ENCODE assay signal across 9 cellular contexts in genomic region chr2:101223814-101224231, GRCh38. TPM values are rescaled to one million over a fixed set of nuclear protein-coding genes. Genes with fewer than 3 reads are reported as not detected.
DNase-seq lines count a peak whose midpoint lies in the region; ATAC-seq and TF ChIP-seq lines count a peak whose summit lies in the region.
"Had no signal": no experiment of that assay in that cellular context is flagged by ENCODE, and none has a peak within 500 bp of the region (broad histone marks: within the 10 kb centered on the region; RNA-seq: fewer than 3 reads in every experiment).

No MANE protein-coding gene starts in this region.

- ATAC-seq in GM21367 (IDR thresholded peaks at IDR 0.05; ENCODE audit: unreplicated experiment), result peak; percentile 99
- ATAC-seq in HG03575 (IDR thresholded peaks at IDR 0.05; ENCODE audit: extremely low read depth, insufficient number of reproducible peaks, low FRiP score, unreplicated experiment), result peak; percentile 98
- peak; percentile 55 to 71 for ATAC-seq in lower lobe of right lung
- ATAC-seq in SK-N-SH treated with all-trans-retinoic acid at 6 μM for 48 hours, result no peak

- WGBS in ovary, 3 donors, result 84 to 90% (median 86%) methylated on average over 7 of the region's 7 CpGs

- H3K36me3 ChIP-seq in lower lobe of right lung, result no peaks in the 10 kb centered on the region
- no peaks in the 10 kb centered on the region for H3K36me3 ChIP-seq in ovary

- H3K27ac ChIP-seq in lower lobe of right lung (no peak overlapping the region), ovary (no peak overlapping the region)
- H3K27ac ChIP-seq: epithelial cell of prostate had no signal

- DNase-seq in CMK (ENCODE audit: low read depth), result peak; percentile 45
- peak; percentile 51 for DNase-seq in activated CD4-positive, CD25-positive, alpha-beta regulatory T cell treated with anti-CD3 and anti-CD28 coated beads, Interleukin-2, amount 50 U/mL, for 72 hours
- DNase-seq in lower lobe of right lung, result no peak
- DNase-seq in ovary, result no peak
- no peak for DNase-seq in T1000 (lab: John Stamatoyannopoulos, UW)

- TF ChIP-seq EP300 in ovary (IDR thresholded peaks at IDR 0.05), result no peak

- TF ChIP-seq POLR2A in ovary (IDR thresholded peaks at IDR 0.05), result no peak

- no peaks in the 10 kb centered on the region for H3K9me3 ChIP-seq in lower lobe of right lung
- no peaks in the 10 kb centered on the region for H3K9me3 ChIP-seq in ovary

- no peak overlapping the region for H3K4me3 ChIP-seq in lower lobe of right lung
- H3K4me3 ChIP-seq in ovary, result no peak overlapping the region

- no peaks in the 10 kb centered on the region for H3K27me3 ChIP-seq in lower lobe of right lung (ENCODE audit: low read depth)
- no peaks in the 10 kb centered on the region for H3K27me3 ChIP-seq in ovary

- H3K4me1 ChIP-seq in lower lobe of right lung (no peaks in the 10 kb centered on the region), ovary (ENCODE audit: insufficient read depth) (no peaks in the 10 kb centered on the region)

- TF ChIP-seq CTCF in lower lobe of right lung (IDR thresholded peaks at IDR 0.05) (no peak), ovary (IDR thresholded peaks at IDR 0.05) (no peak)

- intact Hi-C loops in lower lobe of right lung (cut with DNase I) (no loop called here), ovary (cut with DNase I) (no loop called here)

TF ChIP-seq in SK-N-SH treated with all-trans-retinoic acid at 6 μM for 48 hours, 23 proteins besides CTCF, POLR2A, EP300 and RAD21:
- TF ChIP-seq PATZ1 (CRISPR knock-in tag; IDR thresholded peaks at IDR 0.05; ENCODE audit: borderline replicate concordance) (no peak), RARB (CRISPR knock-in tag; IDR thresholded peaks at IDR 0.05) (no peak), BACH2 (CRISPR knock-in tag; IDR thresholded peaks at IDR 0.05; ENCODE audit: borderline replicate concordance) (no peak), ARNTL (CRISPR knock-in tag; IDR thresholded peaks at IDR 0.05; ENCODE audit: borderline replicate concordance, low read depth) (no peak), ZNF70 (CRISPR knock-in tag; IDR thresholded peaks at IDR 0.05) (no peak), CSDC2 (CRISPR knock-in tag; IDR thresholded peaks at IDR 0.05) (no peak), TOX (CRISPR knock-in tag; IDR thresholded peaks at IDR 0.05; ENCODE audit: borderline replicate concordance) (no peak), ZNF565 (CRISPR knock-in tag; conservative IDR thresholded peaks at IDR 0.05; ENCODE audit: low read depth) (no peak)
TF ChIP-seq in SK-N-SH treated with all-trans-retinoic acid at 6 μM for 48 hours: peak in this region for 0.

RNA-seq across cellular contexts. Expression of gene CNOT11, which starts 28.9 kb away (rescaled TPM):
- total RNA-seq in lower lobe of right lung (29.3 TPM), ovary (10 to 100 TPM; 17.6 to 26.9 (median 21.0) TPM)
- 10 to 100 TPM; 11.5 to 55.1 TPM for polyA plus RNA-seq in ovary

Comparison
In these comparisons a context has a peak if more than half of its experiments do, and no peak if none do; other contexts are left out.
1. DNase-seq: peak in CMK (single experiment) and activated CD4-positive, CD25-positive, alpha-beta regulatory T cell treated with anti-CD3 and anti-CD28 coated beads, Interleukin-2, amount 50 U/mL, for 72 hours (single experiment); none in lower lobe of right lung (single experiment), ovary (0 of 5) and T1000 (single experiment).